Comparison of ENCODE assay signal across 14 cellular contexts in the genomic region with DNA sequence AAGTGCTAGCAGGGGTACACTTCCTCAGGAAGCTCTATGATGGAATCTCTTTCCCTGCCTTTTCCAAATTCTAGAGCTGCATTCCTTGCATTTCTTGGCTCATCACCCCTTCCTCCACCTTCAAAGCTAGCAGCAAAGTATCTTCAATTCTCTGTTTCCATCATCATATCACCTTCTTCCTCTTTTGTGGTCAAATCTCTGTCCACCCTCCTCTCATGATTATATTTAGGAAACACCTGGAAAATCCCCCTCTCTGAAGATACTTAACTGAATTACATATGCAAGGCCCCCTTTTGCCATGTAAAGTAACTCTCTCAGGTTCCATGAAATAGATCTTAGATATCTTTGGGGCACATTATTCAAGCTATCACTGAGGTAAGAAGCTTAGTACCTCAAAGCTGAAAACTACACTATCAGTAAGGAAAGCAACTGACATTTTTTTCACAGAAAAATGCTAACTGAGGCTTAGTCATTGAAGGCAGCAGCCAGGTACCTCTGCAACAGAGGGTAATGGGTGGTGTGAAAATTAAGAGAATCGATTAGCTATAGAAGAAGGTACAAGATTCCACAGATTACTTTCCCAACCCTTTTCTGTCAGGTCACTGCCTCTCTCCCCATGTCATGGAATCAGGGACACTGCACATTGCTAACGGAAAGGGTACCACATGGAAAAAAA.
DNase-seq lines count a peak whose midpoint lies in the region; ATAC-seq, FAIRE-seq and TF ChIP-seq lines count a peak whose summit lies in the region.
"Had no signal": no experiment of that assay in that cellular context is flagged by ENCODE, and none has a peak within 500 bp of the region (broad histone marks: within the 10 kb centered on the region; RNA-seq: fewer than 3 reads in every experiment).

No MANE protein-coding gene starts in this region.

- TF ChIP-seq CTCF in coronary artery (IDR thresholded peaks at IDR 0.05), result no peak
- TF ChIP-seq CTCF in heart right ventricle (IDR thresholded peaks at IDR 0.05), result no peak

- DNase-seq in GM12891 (ENCODE audit: insufficient read length, low spot score), result no peak
- DNase-seq in NT2/D1 (ENCODE audit: low read depth, low spot score), result peak; percentile 44
- DNase-seq in NCI-H2029 (lab: John Stamatoyannopoulos, UW), result no peak
- no peak for DNase-seq in coronary artery (ENCODE audit: low spot score)
- DNase-seq in activated CD4-positive, alpha-beta T cell treated with anti-CD3 and anti-CD28 coated beads for 36 hours, result no peak
- no peak for DNase-seq in heart right ventricle
- DNase-seq: kidney glomerular epithelial cell, MV-4-11, NCI-H82 had no signal

- H3K27me3 ChIP-seq in NT2/D1 (ENCODE audit: insufficient read depth, insufficient read length) (no peaks in the 10 kb centered on the region), heart right ventricle (no peaks in the 10 kb centered on the region)
- H3K27me3 ChIP-seq: breast epithelium, neutrophil had no signal

- H3K9me3 ChIP-seq in NT2/D1 (ENCODE audit: insufficient read depth, low read length) (peaks cover 8% of the 10 kb centered on the region; the same call in 1 of the 2 replicates), heart right ventricle (no peaks in the 10 kb centered on the region)
- H3K9me3 ChIP-seq: breast epithelium, neutrophil had no signal

- H3K4me3 Mint-ChIP-seq in activated CD4-positive, alpha-beta T cell treated with anti-CD3 and anti-CD28 coated beads for 36 hours, result no peak overlapping the region

- intact Hi-C loops in activated CD4-positive, alpha-beta T cell treated with anti-CD3 and anti-CD28 coated beads for 36 hours (cut with DNase I, micrococcal nuclease), result no loop called here
- intact Hi-C loops in heart right ventricle (cut with DNase I), result no loop called here

- no peak overlapping the region for H3K4me3 ChIP-seq in NT2/D1 (ENCODE audit: insufficient read length, low read depth)
- H3K4me3 ChIP-seq in coronary artery, result no peak overlapping the region
- no peak overlapping the region for H3K4me3 ChIP-seq in heart right ventricle
- H3K4me3 ChIP-seq: breast epithelium had no signal

- H3K27me3 Mint-ChIP-seq in activated CD4-positive, alpha-beta T cell treated with anti-CD3 and anti-CD28 coated beads for 36 hours, result no peaks in the 10 kb centered on the region

- no peaks in the 10 kb centered on the region for H3K4me1 ChIP-seq in NT2/D1 (ENCODE audit: insufficient read depth, insufficient read length)
- H3K4me1 ChIP-seq in heart right ventricle, result no peaks in the 10 kb centered on the region
- H3K4me1 ChIP-seq: breast epithelium had no signal

- no peaks in the 10 kb centered on the region for H3K36me3 Mint-ChIP-seq in activated CD4-positive, alpha-beta T cell treated with anti-CD3 and anti-CD28 coated beads for 36 hours (ENCODE audit: low read depth)

- no peak for TF ChIP-seq POLR2A in GM12891 (IDR thresholded peaks at IDR 0.05; ENCODE audit: low read depth, low read length)

- no peaks in the 10 kb centered on the region for H3K9me3 Mint-ChIP-seq in activated CD4-positive, alpha-beta T cell treated with anti-CD3 and anti-CD28 coated beads for 36 hours (ENCODE audit: low read depth)

- no peaks in the 10 kb centered on the region for H3K36me3 ChIP-seq in NT2/D1 (ENCODE audit: insufficient read depth, insufficient read length, low read length)
- no peaks in the 10 kb centered on the region for H3K36me3 ChIP-seq in heart right ventricle
- H3K36me3 ChIP-seq: breast epithelium, neutrophil had no signal

- H3K27ac ChIP-seq in coronary artery, result no peak overlapping the region
- no peak overlapping the region for H3K27ac ChIP-seq in heart right ventricle
- H3K27ac ChIP-seq: breast epithelium, neutrophil had no signal

- H3K4me1 Mint-ChIP-seq in activated CD4-positive, alpha-beta T cell treated with anti-CD3 and anti-CD28 coated beads for 36 hours, result no peaks in the 10 kb centered on the region

- WGBS in heart right ventricle, 2 donors, result 81 to 88% methylated on average over 2 of the region's 2 CpGs

- FAIRE-seq in GM12891 (lab: Jason Lieb, UNC), result peak; percentile 57

- no peak overlapping the region for H3K27ac Mint-ChIP-seq in activated CD4-positive, alpha-beta T cell treated with anti-CD3 and anti-CD28 coated beads for 36 hours

- POLR2A ChIA-PET in activated CD4-positive, alpha-beta T cell treated with anti-CD3 and anti-CD28 coated beads for 36 hours (lab: Charles Lee), result no interaction called here

- CTCF ChIA-PET in activated CD4-positive, alpha-beta T cell treated with anti-CD3 and anti-CD28 coated beads for 36 hours (lab: Charles Lee), result interaction anchor here (0.7 kb wide), 1 partner anchor 9 kb away, joined by 3 read pairs; no protein-coding TSS in a partner anchor

- H3K9ac ChIP-seq in NT2/D1 (ENCODE audit: insufficient read length, low read depth), result no peak overlapping the region

- peak; percentile 47 for ATAC-seq in GM19468 (IDR thresholded peaks at IDR 0.05; ENCODE audit: extremely low read depth, unreplicated experiment)
- ATAC-seq in HG02938 (IDR thresholded peaks at IDR 0.05; ENCODE audit: unreplicated experiment), result peak; percentile 47
- ATAC-seq in activated CD4-positive, alpha-beta T cell treated with anti-CD3 and anti-CD28 coated beads for 36 hours, result no peak
- ATAC-seq in heart right ventricle, result no peak
- ATAC-seq: esophagus mucosa had no signal

TF ChIP-seq in GM12891, 5 proteins besides CTCF, POLR2A, EP300 and RAD21:
- TF ChIP-seq POU2F2 (IDR thresholded peaks at IDR 0.05; ENCODE audit: low read depth, low read length) (no peak), SPI1 (IDR thresholded peaks at IDR 0.05; ENCODE audit: low read depth, low read length) (peak; percentile 73)

Comparison
In these comparisons a context has a peak if more than half of its experiments do, and no peak if none do; other contexts are left out.
1. ATAC-seq: peak in GM19468 (single experiment) and HG02938 (single experiment); none in activated CD4-positive, alpha-beta T cell treated with anti-CD3 and anti-CD28 coated beads for 36 hours (single experiment) and heart right ventricle (0 of 8).